ENCODE assay signal across 8 cellular contexts in genomic region chr2:210577263-210578071, GRCh38. TPM values are rescaled to one million over a fixed set of nuclear protein-coding genes. Genes with fewer than 3 reads are reported as not detected.
DNase-seq lines count a peak whose midpoint lies in the region; ATAC-seq, FAIRE-seq and TF ChIP-seq lines count a peak whose summit lies in the region.

No MANE protein-coding gene starts in this region.

- no peaks in the 10 kb centered on the region for H3K36me3 ChIP-seq in DND-41 (ENCODE audit: insufficient read depth, low read length)
- no peaks in the 10 kb centered on the region for H3K36me3 ChIP-seq in body of pancreas (replicated peaks in 1 of 2; ENCODE audit: insufficient read depth in 1 of 2, low read depth in 2 of 2)
- no peaks in the 10 kb centered on the region for H3K36me3 ChIP-seq in left lung

- DNase-seq in DND-41 (peak; percentile 4), GM19239 (ENCODE audit: insufficient read length, low spot score) (peak; percentile 9), NCI-H2196 treated with DMSO at 0.1 percent for 48 hours (lab: John Stamatoyannopoulos, UW; ENCODE audit: unreplicated experiment) (peak; percentile 27), body of pancreas (peak in 1 of 4 donors; percentile 2), left lung (no peak)
- no peak for DNase-seq in activated naive CD4-positive, alpha-beta T cell (lab: John Stamatoyannopoulos, UW)
- DNase-seq in activated CD8-positive, alpha-beta memory T cell treated with anti-CD3 and anti-CD28 coated beads, Interleukin-2, amount 50 U/mL, for 4 hours = no peak

- no peak overlapping the region for H3K27ac ChIP-seq in DND-41 (ENCODE audit: low read length)
- no peak overlapping the region for H3K27ac ChIP-seq in body of pancreas
- no peak overlapping the region for H3K27ac ChIP-seq in left lung

- H3K9ac ChIP-seq in DND-41 (ENCODE audit: low read depth, low read length) = no peak overlapping the region

- TF ChIP-seq CTCF in DND-41 (IDR thresholded peaks at IDR 0.05; ENCODE audit: borderline replicate concordance, extremely low read depth, low read length, poor library complexity, severe bottlenecking) = peak; percentile 87
- peak; percentile 24 to 68 (median 63) for TF ChIP-seq CTCF in body of pancreas (IDR thresholded peaks at IDR 0.05)
- peak; percentile 50 to 54 for TF ChIP-seq CTCF in left lung (IDR thresholded peaks at IDR 0.05)

- H4K20me1 ChIP-seq in DND-41 (ENCODE audit: insufficient read depth, low read length) = no peaks in the 10 kb centered on the region

- H3K4me1 ChIP-seq in DND-41 (ENCODE audit: insufficient read depth, low read length) (no peaks in the 10 kb centered on the region), body of pancreas (no peaks in the 10 kb centered on the region), left lung (no peaks in the 10 kb centered on the region)

- H2AFZ ChIP-seq in DND-41 (ENCODE audit: low read depth, low read length) = peak overlapping the region; percentile 62

- H3K27me3 ChIP-seq in DND-41 (ENCODE audit: insufficient read depth, low read length, poor library complexity) = no peaks in the 10 kb centered on the region
- H3K27me3 ChIP-seq in body of pancreas = no peaks in the 10 kb centered on the region
- H3K27me3 ChIP-seq in left lung = no peaks in the 10 kb centered on the region

- WGBS in body of pancreas, 2 donors = 15 to 18% methylated on average over 2 of the region's 2 CpGs

- TF ChIP-seq POLR2A in body of pancreas (IDR thresholded peaks at IDR 0.05) = no peak

- no peaks in the 10 kb centered on the region for H3K79me2 ChIP-seq in DND-41 (ENCODE audit: insufficient read depth, low read length)

- ATAC-seq in DND-41 (ENCODE audit: insufficient read depth, low read depth) = peak; percentile 83
- peak; percentile 86 for ATAC-seq in HG03097 (IDR thresholded peaks at IDR 0.05; ENCODE audit: low FRiP score, unreplicated experiment)
- peak; percentile 69 for ATAC-seq in body of pancreas
- peak; percentile 69 for ATAC-seq in left lung

- FAIRE-seq in GM19239 (lab: Jason Lieb, UNC) = peak; percentile 94

- intact Hi-C loops in body of pancreas (cut with DNase I) (no loop called here), left lung (cut with DNase I) (no loop called here)

- H3K4me2 ChIP-seq in DND-41 (ENCODE audit: insufficient read depth, low read length) = no peak overlapping the region

- no peaks in the 10 kb centered on the region for H3K9me3 ChIP-seq in DND-41 (ENCODE audit: insufficient read depth, low read length, severe bottlenecking)
- no peaks in the 10 kb centered on the region for H3K9me3 ChIP-seq in body of pancreas
- H3K9me3 ChIP-seq in left lung = no peaks in the 10 kb centered on the region

- H3K4me3 ChIP-seq in DND-41 (ENCODE audit: low read depth in 1 of 2, low read length in 2 of 2) (no peak overlapping the region), body of pancreas (no peak overlapping the region), left lung (no peak overlapping the region)

RNA-seq across cellular contexts. Expression of gene CPS1, which starts 21.1 kb away (rescaled TPM):
- total RNA-seq in body of pancreas = 1 to 10 TPM; 2.9 to 4.9 TPM
- 1 to 10 TPM; 4.6 to 7.8 TPM for total RNA-seq in left lung

Comparison
In these comparisons a context has a peak if more than half of its experiments do, and no peak if none do; other contexts are left out.
1. DNase-seq: peak in DND-41 (single experiment), GM19239 (single experiment) and NCI-H2196 treated with DMSO at 0.1 percent for 48 hours (single experiment); none in left lung (0 of 2), activated naive CD4-positive, alpha-beta T cell (0 of 4) and activated CD8-positive, alpha-beta memory T cell treated with anti-CD3 and anti-CD28 coated beads, Interleukin-2, amount 50 U/mL, for 4 hours (single experiment).
2. Peak in every context shown above with its lines, with median percentiles within 50 percentile points of each other: ATAC-seq and CTCF ChIP-seq.